Comparison of ENCODE assay signal across 8 cellular contexts in the genomic region with DNA sequence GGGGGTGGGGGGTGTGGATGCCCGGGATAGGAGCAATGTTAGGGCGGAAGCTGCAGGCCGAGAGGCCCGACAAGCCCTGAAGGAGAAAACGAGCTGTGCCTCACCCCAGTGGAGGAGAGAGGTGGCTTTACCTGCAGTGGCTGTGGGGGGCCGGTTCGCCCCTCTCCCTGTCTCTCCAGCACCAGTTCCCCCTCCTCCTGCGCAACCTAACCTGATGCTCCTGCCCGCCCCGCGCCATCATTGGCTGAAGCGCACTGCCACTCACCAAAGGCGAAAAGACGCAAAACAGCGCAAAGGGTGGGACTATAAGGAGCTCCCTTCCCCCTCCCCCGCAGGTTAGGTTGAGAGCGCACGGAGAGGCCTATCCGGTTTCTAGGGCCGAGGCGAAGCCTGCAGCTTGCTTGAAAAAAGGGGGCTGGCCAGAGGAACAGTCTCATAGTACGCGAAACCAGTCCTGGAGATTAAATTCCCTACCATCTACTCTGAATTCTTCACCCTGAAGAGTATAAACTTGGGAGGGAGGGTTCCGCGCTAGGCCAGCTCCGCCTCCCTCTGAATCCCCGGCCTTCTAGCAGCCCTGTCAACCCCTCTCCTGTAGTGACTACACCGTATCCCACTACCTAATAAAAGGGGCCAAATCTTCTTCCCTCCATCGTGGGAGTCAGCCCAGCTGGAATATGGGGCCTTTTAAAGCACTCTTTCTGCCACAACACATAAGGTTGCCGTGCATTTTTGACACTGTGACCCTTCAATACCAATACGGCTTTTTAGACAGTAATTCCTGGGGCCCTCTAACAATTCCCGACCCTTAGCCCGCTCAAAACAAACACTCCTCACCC. TPM values are rescaled to one million over a fixed set of nuclear protein-coding genes. Genes with fewer than 3 reads are reported as not detected.
DNase-seq lines count a peak whose midpoint lies in the region; ATAC-seq, FAIRE-seq and TF ChIP-seq lines count a peak whose summit lies in the region.

No MANE protein-coding gene starts in this region.

- intact Hi-C loops in body of pancreas (cut with DNase I): no loop called here
- intact Hi-C loops in sciatic nerve (cut with DNase I): no loop called here

- peak; percentile 68 for FAIRE-seq in TTC549 (lab: Jason Lieb, UNC)

- H3K4me1 ChIP-seq in body of pancreas: peaks cover 27% of the 10 kb centered on the region

- DNase-seq in A172 (ENCODE audit: low spot score): peak; percentile 93
- DNase-seq in NCI-H2107 (lab: John Stamatoyannopoulos, UW): peak; percentile 100
- peak; percentile 97 to 99 (median 98) for DNase-seq in body of pancreas
- DNase-seq in iPS DF 19.7 (ENCODE audit: low read depth, low spot score): peak; percentile 96
- peak; percentile 99 for DNase-seq in sciatic nerve (ENCODE audit: low spot score)

- WGBS in body of pancreas, 2 donors: 3 to 8% methylated on average over 18 to 32 of the region's 33 CpGs

- ATAC-seq in HG03064 (IDR thresholded peaks at IDR 0.05; ENCODE audit: low read depth, unreplicated experiment) (peak; percentile 95), body of pancreas (peak; percentile 100), sciatic nerve (peak; percentile 100)

- peak overlapping the region; percentile 59 to 77 for H3K4me3 ChIP-seq in body of pancreas

- no peaks in the 10 kb centered on the region for H3K36me3 ChIP-seq in body of pancreas (replicated peaks in 1 of 2; ENCODE audit: insufficient read depth in 1 of 2, low read depth in 2 of 2)

- no peaks in the 10 kb centered on the region for H3K27me3 ChIP-seq in body of pancreas

- H3K27ac ChIP-seq in body of pancreas: peak overlapping the region; percentile 80 to 93 (median 89)

- no peaks in the 10 kb centered on the region for H3K9me3 ChIP-seq in body of pancreas

- peak in 1 of 7 experiments; percentile 5 for TF ChIP-seq CTCF in body of pancreas (IDR thresholded peaks at IDR 0.05)

- TF ChIP-seq POLR2A in GM18526 (IDR thresholded peaks at IDR 0.05; ENCODE audit: extremely low read depth, insufficient read length) (peak; percentile 57), body of pancreas (IDR thresholded peaks at IDR 0.05) (peak in 2 of 3 donors; percentile 64 to 65)

RNA-seq across cellular contexts. Expression of a gene that starts 18.6 kb away (rescaled TPM):
- total RNA-seq in A172 (2014; rRNA removed; shearing (Covaris generic)): 23.4 and 27.9 TPM in 2 replicates
- total RNA-seq in body of pancreas (10 to 100 TPM; 33.2 to 72.2 TPM), sciatic nerve (78.9 TPM)

RNA-seq across cellular contexts. Expression of a gene that starts 39.5 kb away (rescaled TPM):
- 9.2 and 9.4 TPM in 2 replicates for total RNA-seq in A172 (2014; rRNA removed; shearing (Covaris generic))
- total RNA-seq in body of pancreas (10 to 100 TPM; 13.5 to 15.6 TPM), sciatic nerve (41.0 TPM)

RNA-seq across cellular contexts. Expression of a gene that starts 39.7 kb away (rescaled TPM):
- total RNA-seq in A172 (2014; rRNA removed; shearing (Covaris generic)): 14.6 and 30.5 TPM in 2 replicates
- total RNA-seq in body of pancreas: 10 to 100 TPM; 13.2 to 31.6 TPM
- 60.0 TPM for total RNA-seq in sciatic nerve

RNA-seq across cellular contexts. Expression of a gene that starts 53.5 kb away (rescaled TPM):
- total RNA-seq in A172 (2014; rRNA removed; shearing (Covaris generic)): 77.8 and 84.0 TPM in 2 replicates
- total RNA-seq in body of pancreas (10 to 100 TPM; 34.6 to 37.1 TPM), sciatic nerve (59.1 TPM)

Comparison
In these comparisons a context has a peak if more than half of its experiments do, and no peak if none do; other contexts are left out.
1. Peak in every context shown above with its lines: DNase-seq, ATAC-seq, H3K4me3 ChIP-seq and H3K27ac ChIP-seq.